Comparison of ENCODE assay signal across 1 cellular context in the genomic region with DNA sequence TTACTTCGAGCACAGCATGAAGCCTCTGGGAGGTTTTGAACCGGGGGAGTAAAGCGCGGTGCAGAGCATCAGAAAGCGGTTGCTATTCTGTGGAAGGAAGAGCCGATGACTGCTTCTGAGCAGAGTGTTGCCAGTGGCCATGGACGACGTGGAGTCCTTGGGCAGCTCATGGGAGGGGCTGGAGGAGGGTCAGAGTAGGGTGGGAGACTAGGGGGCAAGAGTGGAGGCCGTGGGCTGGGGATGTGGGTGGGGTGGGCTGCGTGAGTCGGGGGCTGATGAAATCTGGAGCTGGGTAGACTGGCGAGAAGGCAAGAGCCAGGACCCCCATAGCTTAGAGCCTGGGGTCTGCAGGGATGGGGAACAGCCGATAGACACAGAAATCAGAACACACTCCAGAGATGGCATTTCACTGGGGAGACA.
TF ChIP-seq lines count a peak whose summit lies in the region.

No MANE protein-coding gene starts in this region.

TF ChIP-seq in HepG2, 621 proteins besides CTCF, POLR2A, EP300 and RAD21:
- TF ChIP-seq, protein P1, sequence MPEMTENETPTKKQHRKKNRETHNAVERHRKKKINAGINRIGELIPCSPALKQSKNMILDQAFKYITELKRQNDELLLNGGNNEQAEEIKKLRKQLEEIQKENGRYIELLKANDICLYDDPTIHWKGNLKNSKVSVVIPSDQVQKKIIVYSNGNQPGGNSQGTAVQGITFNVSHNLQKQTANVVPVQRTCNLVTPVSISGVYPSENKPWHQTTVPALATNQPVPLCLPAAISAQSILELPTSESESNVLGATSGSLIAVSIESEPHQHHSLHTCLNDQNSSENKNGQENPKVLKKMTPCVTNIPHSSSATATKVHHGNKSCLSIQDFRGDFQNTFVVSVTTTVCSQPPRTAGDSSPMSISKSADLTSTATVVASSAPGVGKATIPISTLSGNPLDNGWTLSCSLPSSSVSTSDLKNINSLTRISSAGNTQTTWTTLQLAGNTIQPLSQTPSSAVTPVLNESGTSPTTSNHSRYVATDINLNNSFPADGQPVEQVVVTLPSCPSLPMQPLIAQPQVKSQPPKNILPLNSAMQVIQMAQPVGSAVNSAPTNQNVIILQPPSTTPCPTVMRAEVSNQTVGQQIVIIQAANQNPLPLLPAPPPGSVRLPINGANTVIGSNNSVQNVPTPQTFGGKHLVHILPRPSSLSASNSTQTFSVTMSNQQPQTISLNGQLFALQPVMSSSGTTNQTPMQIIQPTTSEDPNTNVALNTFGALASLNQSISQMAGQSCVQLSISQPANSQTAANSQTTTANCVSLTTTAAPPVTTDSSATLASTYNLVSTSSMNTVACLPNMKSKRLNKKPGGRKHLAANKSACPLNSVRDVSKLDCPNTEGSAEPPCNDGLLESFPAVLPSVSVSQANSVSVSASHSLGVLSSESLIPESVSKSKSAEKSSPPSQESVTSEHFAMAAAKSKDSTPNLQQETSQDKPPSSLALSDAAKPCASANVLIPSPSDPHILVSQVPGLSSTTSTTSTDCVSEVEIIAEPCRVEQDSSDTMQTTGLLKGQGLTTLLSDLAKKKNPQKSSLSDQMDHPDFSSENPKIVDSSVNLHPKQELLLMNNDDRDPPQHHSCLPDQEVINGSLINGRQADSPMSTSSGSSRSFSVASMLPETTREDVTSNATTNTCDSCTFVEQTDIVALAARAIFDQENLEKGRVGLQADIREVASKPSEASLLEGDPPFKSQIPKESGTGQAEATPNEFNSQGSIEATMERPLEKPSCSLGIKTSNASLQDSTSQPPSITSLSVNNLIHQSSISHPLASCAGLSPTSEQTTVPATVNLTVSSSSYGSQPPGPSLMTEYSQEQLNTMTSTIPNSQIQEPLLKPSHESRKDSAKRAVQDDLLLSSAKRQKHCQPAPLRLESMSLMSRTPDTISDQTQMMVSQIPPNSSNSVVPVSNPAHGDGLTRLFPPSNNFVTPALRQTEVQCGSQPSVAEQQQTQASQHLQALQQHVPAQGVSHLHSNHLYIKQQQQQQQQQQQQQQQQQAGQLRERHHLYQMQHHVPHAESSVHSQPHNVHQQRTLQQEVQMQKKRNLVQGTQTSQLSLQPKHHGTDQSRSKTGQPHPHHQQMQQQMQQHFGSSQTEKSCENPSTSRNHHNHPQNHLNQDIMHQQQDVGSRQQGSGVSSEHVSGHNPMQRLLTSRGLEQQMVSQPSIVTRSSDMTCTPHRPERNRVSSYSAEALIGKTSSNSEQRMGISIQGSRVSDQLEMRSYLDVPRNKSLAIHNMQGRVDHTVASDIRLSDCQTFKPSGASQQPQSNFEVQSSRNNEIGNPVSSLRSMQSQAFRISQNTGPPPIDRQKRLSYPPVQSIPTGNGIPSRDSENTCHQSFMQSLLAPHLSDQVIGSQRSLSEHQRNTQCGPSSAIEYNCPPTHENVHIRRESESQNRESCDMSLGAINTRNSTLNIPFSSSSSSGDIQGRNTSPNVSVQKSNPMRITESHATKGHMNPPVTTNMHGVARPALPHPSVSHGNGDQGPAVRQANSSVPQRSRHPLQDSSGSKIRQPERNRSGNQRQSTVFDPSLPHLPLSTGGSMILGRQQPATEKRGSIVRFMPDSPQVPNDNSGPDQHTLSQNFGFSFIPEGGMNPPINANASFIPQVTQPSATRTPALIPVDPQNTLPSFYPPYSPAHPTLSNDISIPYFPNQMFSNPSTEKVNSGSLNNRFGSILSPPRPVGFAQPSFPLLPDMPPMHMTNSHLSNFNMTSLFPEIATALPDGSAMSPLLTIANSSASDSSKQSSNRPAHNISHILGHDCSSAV (CRISPR knock-in tag; IDR thresholded peaks at IDR 0.05; ENCODE audit: borderline replicate concordance) = no peak
- TF ChIP-seq HMG20B (CRISPR knock-in tag; conservative IDR thresholded peaks at IDR 0.05) = no peak
- peak; percentile 4 for TF ChIP-seq ASH2L (IDR thresholded peaks at IDR 0.05; ENCODE audit: insufficient read length, low read depth, low read length)
